18 cellular contexts compared by ENCODE assay signal in genomic region chr16:64532117-64532516, GRCh38.
"Had no signal": no experiment of that assay in that cellular context is flagged by ENCODE, and none has a peak within 500 bp of the region (broad histone marks: within the 10 kb centered on the region; RNA-seq: fewer than 3 reads in every experiment).

No MANE protein-coding gene starts in this region.

- H3K27me3 ChIP-seq: colonic mucosa, heart left ventricle, neutrophil, stomach, thyroid gland, upper lobe of left lung, uterus had no signal

- DNase-seq: colonic mucosa; dermis blood vessel endothelial cell; erythroblast; heart left ventricle; hypothalamus; kidney glomerular epithelial cell; naive B cell; posterior cingulate gyrus; stimulated activated CD4-positive, alpha-beta T cell treated with anti-CD3 and anti-CD28 coated beads, Interleukin-2, amount 100 ng/mL, for 24 hours; stimulated activated CD4-positive, alpha-beta T cell treated with anti-CD3 and anti-CD28 coated beads, Interleukin-4, amount 100 ng/mL, for 4 hours; stimulated activated naive B cell treated with anti-CD40 and anti-IgM and Interleukin-4, amounts not matched to agents 10 μg/mL and 1 μg/mL and 100 μg/mL, for 72 hours; stomach; substantia nigra; thyroid gland; upper lobe of left lung; uterus had no signal

- ATAC-seq: heart left ventricle; sciatic nerve; stimulated activated naive B cell treated with anti-CD40 and anti-IgM and Interleukin-4, amounts not matched to agents 10 μg/mL and 1 μg/mL and 100 μg/mL, for 72 hours had no signal

- H3K9me3 ChIP-seq: colonic mucosa, heart left ventricle, neutrophil, stomach, thyroid gland, upper lobe of left lung, uterus had no signal

- H3K4me1 ChIP-seq: colonic mucosa, thyroid gland, upper lobe of left lung, uterus had no signal

- H3K36me3 ChIP-seq: colonic mucosa, heart left ventricle, neutrophil, stomach, thyroid gland, upper lobe of left lung, uterus had no signal

- H3K4me3 ChIP-seq: colonic mucosa, stomach, thyroid gland, upper lobe of left lung, uterus had no signal

- H3K27ac ChIP-seq: colonic mucosa, heart left ventricle, neutrophil, stomach, thyroid gland, upper lobe of left lung, uterus had no signal
